1 cellular context compared by ENCODE assay signal in the genomic region with DNA sequence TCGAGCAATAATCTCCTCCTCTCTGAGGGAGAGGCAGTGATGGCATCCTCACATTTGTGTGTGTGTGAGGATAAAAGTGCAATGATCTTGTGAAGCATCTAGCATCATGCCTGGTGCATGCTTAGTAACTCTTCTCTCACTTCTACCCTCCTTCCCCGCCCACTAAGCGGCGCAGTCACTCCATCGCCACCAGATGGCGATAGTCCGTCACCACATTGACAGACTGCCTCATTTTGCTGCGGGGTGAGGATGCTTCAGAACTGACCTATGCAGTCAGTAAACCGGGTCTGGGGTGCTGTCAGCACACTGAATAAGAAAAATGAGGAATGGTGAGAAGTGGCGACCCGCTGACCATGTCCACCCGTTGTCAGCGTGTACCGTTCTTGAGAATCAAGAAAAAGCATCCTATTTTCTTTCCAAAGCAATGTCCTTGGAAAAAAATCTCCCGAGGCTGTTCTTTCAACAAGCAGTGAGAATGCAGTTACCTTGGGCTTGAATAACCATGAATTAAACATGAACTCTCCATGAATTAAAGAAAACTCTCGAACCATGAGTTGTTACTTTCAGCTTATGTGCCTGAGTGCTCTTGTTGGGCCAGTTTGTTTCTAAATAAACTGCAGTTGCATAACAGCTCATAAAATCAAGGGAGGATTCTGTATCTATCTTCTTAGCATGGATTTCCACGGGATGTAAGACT.
TF ChIP-seq lines count a peak whose summit lies in the region.

No MANE protein-coding gene starts in this region.

TF ChIP-seq in HepG2, 621 proteins besides CTCF, POLR2A, EP300 and RAD21 (continued from another document and continues in another):
- TF ChIP-seq MIER3 (CRISPR knock-in tag; IDR thresholded peaks at IDR 0.05; ENCODE audit: borderline replicate concordance) (0 out of 2 replicates have a peak, but pooled peaks have one; percentile 26), NCOA2 (CRISPR knock-in tag; IDR thresholded peaks at IDR 0.05) (no peak), LCORL (IDR thresholded peaks at IDR 0.05) (no peak), LCORL (CRISPR knock-in tag; IDR thresholded peaks at IDR 0.05) (no peak), ZBTB38 (CRISPR knock-in tag; IDR thresholded peaks at IDR 0.05) (0 out of 2 replicates have a peak, but pooled peaks have one; percentile 15), SOX13 (IDR thresholded peaks at IDR 0.05) (no peak), SOX13 (CRISPR knock-in tag; conservative IDR thresholded peaks at IDR 0.05 in 1 of 2, IDR thresholded peaks at IDR 0.05 in 1 of 2) (no peak), MEF2D (CRISPR knock-in tag; IDR thresholded peaks at IDR 0.05) (no peak), HOMEZ (CRISPR knock-in tag; IDR thresholded peaks at IDR 0.05; ENCODE audit: low read depth) (no peak), MAZ (IDR thresholded peaks at IDR 0.05; ENCODE audit: borderline replicate concordance, low read depth, low read length) (0 out of 2 replicates have a peak, but pooled peaks have one; percentile 36), MAZ (CRISPR knock-in tag; IDR thresholded peaks at IDR 0.05; ENCODE audit: low read depth) (no peak), SP1 (IDR thresholded peaks at IDR 0.05) (no peak), SP1 (CRISPR knock-in tag; IDR thresholded peaks at IDR 0.05) (0 out of 2 replicates have a peak, but pooled peaks have one; percentile 29), FOSL2 (CRISPR knock-in tag; IDR thresholded peaks at IDR 0.05) (peak; percentile 56; the same call in 1 of the 2 replicates), ZFP91 (CRISPR knock-in tag; IDR thresholded peaks at IDR 0.05; ENCODE audit: borderline replicate concordance) (peak; percentile 48; the same call in 1 of the 2 replicates), RXRB (CRISPR knock-in tag; IDR thresholded peaks at IDR 0.05; ENCODE audit: borderline replicate concordance) (0 out of 2 replicates have a peak, but pooled peaks have one; percentile 18), HBP1 (CRISPR knock-in tag; IDR thresholded peaks at IDR 0.05; ENCODE audit: low read depth) (peak; percentile 68; the same call in 1 of the 2 replicates), ETV5 (CRISPR knock-in tag; IDR thresholded peaks at IDR 0.05; ENCODE audit: borderline replicate concordance) (peak; percentile 47), SP5 (CRISPR knock-in tag; IDR thresholded peaks at IDR 0.05; ENCODE audit: borderline replicate concordance, low read depth) (peak; percentile 75), NFKBIZ (CRISPR knock-in tag; IDR thresholded peaks at IDR 0.05) (0 out of 2 replicates have a peak, but pooled peaks have one; percentile 31), ZFP41 (CRISPR knock-in tag; IDR thresholded peaks at IDR 0.05; ENCODE audit: borderline replicate concordance) (no peak), ZNF749 (CRISPR knock-in tag; IDR thresholded peaks at IDR 0.05; ENCODE audit: borderline replicate concordance) (0 out of 2 replicates have a peak, but pooled peaks have one; percentile 33), NONO (IDR thresholded peaks at IDR 0.05) (no peak), NONO (CRISPR knock-in tag; conservative IDR thresholded peaks at IDR 0.05) (peak; percentile 42; the same call in 1 of the 2 replicates), ZNF572 (CRISPR knock-in tag; IDR thresholded peaks at IDR 0.05) (peak; percentile 86; the same call in 1 of the 2 replicates), ZNF782 (CRISPR knock-in tag; IDR thresholded peaks at IDR 0.05; ENCODE audit: borderline replicate concordance) (no peak), AHR (CRISPR knock-in tag; IDR thresholded peaks at IDR 0.05) (0 out of 2 replicates have a peak, but pooled peaks have one; percentile 47), ZNF205 (CRISPR knock-in tag; IDR thresholded peaks at IDR 0.05) (peak; percentile 38; the same call in 1 of the 2 replicates), ZNF720 (CRISPR knock-in tag; IDR thresholded peaks at IDR 0.05) (0 out of 2 replicates have a peak, but pooled peaks have one; percentile 49), CEBPG (CRISPR knock-in tag; IDR thresholded peaks at IDR 0.05) (0 out of 2 replicates have a peak, but pooled peaks have one; percentile 8), HDAC2 (CRISPR knock-in tag; IDR thresholded peaks at IDR 0.05) (no peak), CENPT (CRISPR knock-in tag; IDR thresholded peaks at IDR 0.05; ENCODE audit: low read depth) (0 out of 2 replicates have a peak, but pooled peaks have one; percentile 50), ZNF276 (CRISPR knock-in tag; IDR thresholded peaks at IDR 0.05; ENCODE audit: low read depth) (no peak), KDM2A (CRISPR knock-in tag; IDR thresholded peaks at IDR 0.05; ENCODE audit: borderline replicate concordance, low read depth) (peak; percentile 64; the same call in 1 of the 2 replicates), TBL1XR1 (IDR thresholded peaks at IDR 0.05; ENCODE audit: borderline replicate concordance, low read length, partially characterized antibody) (peak; percentile 31), TEF (CRISPR knock-in tag; IDR thresholded peaks at IDR 0.05) (peak; percentile 71; the same call in 1 of the 2 replicates), THAP11 (CRISPR knock-in tag; IDR thresholded peaks at IDR 0.05) (0 out of 2 replicates have a peak, but pooled peaks have one; percentile 29), TFAP4 (IDR thresholded peaks at IDR 0.05; ENCODE audit: borderline replicate concordance, low read depth) (no peak), TGIF2 (CRISPR knock-in tag; IDR thresholded peaks at IDR 0.05) (peak; percentile 46; the same call in 1 of the 2 replicates), CBFB (CRISPR knock-in tag; IDR thresholded peaks at IDR 0.05) (0 out of 2 replicates have a peak, but pooled peaks have one; percentile 41), STAG1 (CRISPR knock-in tag; IDR thresholded peaks at IDR 0.05) (peak; percentile 93), ZNF703 (CRISPR knock-in tag; IDR thresholded peaks at IDR 0.05; ENCODE audit: borderline replicate concordance) (no peak), SIX1 (CRISPR knock-in tag; IDR thresholded peaks at IDR 0.05; ENCODE audit: borderline replicate concordance) (no peak), MLLT10 (CRISPR knock-in tag; IDR thresholded peaks at IDR 0.05) (no peak), ZNF605 (CRISPR knock-in tag; IDR thresholded peaks at IDR 0.05) (peak; percentile 68; the same call in 1 of the 2 replicates)
- TF ChIP-seq, protein P1, sequence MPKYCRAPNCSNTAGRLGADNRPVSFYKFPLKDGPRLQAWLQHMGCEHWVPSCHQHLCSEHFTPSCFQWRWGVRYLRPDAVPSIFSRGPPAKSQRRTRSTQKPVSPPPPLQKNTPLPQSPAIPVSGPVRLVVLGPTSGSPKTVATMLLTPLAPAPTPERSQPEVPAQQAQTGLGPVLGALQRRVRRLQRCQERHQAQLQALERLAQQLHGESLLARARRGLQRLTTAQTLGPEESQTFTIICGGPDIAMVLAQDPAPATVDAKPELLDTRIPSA (CRISPR knock-in tag; IDR thresholded peaks at IDR 0.05; ENCODE audit: borderline replicate concordance): no peak
- TF ChIP-seq, protein P2, sequence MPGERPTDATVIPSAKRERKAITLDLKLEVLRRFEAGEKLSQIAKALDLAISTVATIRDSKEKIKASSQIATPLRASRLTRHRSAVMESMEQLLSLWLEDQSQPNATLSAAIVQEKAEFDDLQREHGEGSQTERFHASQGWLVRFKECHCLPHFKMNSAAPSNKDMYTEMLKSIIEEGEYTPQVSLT (CRISPR knock-in tag; IDR thresholded peaks at IDR 0.05; ENCODE audit: borderline replicate concordance, low read depth): no peak
- TF ChIP-seq, protein P3, sequence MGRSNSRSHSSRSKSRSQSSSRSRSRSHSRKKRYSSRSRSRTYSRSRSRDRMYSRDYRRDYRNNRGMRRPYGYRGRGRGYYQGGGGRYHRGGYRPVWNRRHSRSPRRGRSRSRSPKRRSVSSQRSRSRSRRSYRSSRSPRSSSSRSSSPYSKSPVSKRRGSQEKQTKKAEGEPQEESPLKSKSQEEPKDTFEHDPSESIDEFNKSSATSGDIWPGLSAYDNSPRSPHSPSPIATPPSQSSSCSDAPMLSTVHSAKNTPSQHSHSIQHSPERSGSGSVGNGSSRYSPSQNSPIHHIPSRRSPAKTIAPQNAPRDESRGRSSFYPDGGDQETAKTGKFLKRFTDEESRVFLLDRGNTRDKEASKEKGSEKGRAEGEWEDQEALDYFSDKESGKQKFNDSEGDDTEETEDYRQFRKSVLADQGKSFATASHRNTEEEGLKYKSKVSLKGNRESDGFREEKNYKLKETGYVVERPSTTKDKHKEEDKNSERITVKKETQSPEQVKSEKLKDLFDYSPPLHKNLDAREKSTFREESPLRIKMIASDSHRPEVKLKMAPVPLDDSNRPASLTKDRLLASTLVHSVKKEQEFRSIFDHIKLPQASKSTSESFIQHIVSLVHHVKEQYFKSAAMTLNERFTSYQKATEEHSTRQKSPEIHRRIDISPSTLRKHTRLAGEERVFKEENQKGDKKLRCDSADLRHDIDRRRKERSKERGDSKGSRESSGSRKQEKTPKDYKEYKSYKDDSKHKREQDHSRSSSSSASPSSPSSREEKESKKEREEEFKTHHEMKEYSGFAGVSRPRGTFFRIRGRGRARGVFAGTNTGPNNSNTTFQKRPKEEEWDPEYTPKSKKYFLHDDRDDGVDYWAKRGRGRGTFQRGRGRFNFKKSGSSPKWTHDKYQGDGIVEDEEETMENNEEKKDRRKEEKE (IDR thresholded peaks at IDR 0.05): no peak
- TF ChIP-seq, protein P4, sequence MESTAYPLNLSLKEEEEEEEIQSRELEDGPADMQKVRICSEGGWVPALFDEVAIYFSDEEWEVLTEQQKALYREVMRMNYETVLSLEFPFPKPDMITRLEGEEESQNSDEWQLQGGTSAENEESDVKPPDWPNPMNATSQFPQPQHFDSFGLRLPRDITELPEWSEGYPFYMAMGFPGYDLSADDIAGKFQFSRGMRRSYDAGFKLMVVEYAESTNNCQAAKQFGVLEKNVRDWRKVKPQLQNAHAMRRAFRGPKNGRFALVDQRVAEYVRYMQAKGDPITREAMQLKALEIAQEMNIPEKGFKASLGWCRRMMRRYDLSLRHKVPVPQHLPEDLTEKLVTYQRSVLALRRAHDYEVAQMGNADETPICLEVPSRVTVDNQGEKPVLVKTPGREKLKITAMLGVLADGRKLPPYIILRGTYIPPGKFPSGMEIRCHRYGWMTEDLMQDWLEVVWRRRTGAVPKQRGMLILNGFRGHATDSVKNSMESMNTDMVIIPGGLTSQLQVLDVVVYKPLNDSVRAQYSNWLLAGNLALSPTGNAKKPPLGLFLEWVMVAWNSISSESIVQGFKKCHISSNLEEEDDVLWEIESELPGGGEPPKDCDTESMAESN (CRISPR knock-in tag; conservative IDR thresholded peaks at IDR 0.05): no peak
